1 cellular context compared by ENCODE assay signal in the genomic region with DNA sequence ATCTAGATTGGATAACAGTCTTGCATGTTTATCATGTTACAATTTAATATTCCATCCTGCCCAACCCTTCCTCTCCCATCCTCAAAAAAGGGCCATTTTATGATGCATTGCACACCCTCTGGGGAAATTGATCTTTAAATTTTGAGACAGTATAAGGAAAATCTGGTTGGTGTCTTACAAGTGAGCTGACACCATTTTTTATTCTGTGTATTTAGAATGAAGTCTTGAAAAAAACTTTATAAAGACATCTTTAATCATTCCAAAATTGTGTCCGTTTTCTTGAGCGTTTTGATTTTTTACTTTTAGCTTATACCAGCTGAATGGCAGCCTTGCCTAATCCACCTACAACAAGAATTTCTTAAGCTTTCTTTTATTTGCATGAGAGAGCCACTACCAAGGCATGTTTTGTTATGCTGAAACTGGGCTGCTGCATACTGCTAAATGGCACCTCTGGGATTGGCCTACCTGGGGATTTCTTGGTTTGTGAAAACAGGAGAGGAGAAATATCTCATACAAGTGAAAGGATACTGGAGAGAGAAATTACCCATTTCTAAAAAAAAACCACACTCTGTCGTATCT.
TF ChIP-seq lines count a peak whose summit lies in the region.

No MANE protein-coding gene starts in this region.

TF ChIP-seq in GM12878, 131 proteins besides CTCF, POLR2A, EP300 and RAD21 (continues in another document):
- TF ChIP-seq, protein P1, sequence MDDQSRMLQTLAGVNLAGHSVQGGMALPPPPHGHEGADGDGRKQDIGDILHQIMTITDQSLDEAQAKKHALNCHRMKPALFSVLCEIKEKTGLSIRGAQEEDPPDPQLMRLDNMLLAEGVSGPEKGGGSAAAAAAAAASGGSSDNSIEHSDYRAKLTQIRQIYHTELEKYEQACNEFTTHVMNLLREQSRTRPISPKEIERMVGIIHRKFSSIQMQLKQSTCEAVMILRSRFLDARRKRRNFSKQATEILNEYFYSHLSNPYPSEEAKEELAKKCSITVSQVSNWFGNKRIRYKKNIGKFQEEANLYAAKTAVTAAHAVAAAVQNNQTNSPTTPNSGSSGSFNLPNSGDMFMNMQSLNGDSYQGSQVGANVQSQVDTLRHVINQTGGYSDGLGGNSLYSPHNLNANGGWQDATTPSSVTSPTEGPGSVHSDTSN (IDR thresholded peaks at IDR 0.05; ENCODE audit: insufficient replicate concordance, low read depth, low read length), result no peak
- no peak for TF ChIP-seq RBBP5 (conservative IDR thresholded peaks at IDR 0.05)
- TF ChIP-seq CHD1 (IDR thresholded peaks at IDR 0.05; ENCODE audit: low read depth, low read length), result 0 out of 2 replicates have a peak, but pooled peaks have one; percentile 75
- TF ChIP-seq BMI1 (IDR thresholded peaks at IDR 0.05; ENCODE audit: borderline replicate concordance), result peak; percentile 22; the same call in 1 of the 2 replicates
- no peak for TF ChIP-seq BRCA1 (IDR thresholded peaks at IDR 0.05; ENCODE audit: low read depth, low read length)
- peak; percentile 61; the same call in 1 of the 2 replicates for TF ChIP-seq TBL1XR1 (IDR thresholded peaks at IDR 0.05; ENCODE audit: low read depth, low read length)
- TF ChIP-seq CBX5 (IDR thresholded peaks at IDR 0.05; ENCODE audit: low read depth), result no peak
- TF ChIP-seq STAT3 (IDR thresholded peaks at IDR 0.05; ENCODE audit: low read depth, low read length), result no peak
- TF ChIP-seq, protein P2, sequence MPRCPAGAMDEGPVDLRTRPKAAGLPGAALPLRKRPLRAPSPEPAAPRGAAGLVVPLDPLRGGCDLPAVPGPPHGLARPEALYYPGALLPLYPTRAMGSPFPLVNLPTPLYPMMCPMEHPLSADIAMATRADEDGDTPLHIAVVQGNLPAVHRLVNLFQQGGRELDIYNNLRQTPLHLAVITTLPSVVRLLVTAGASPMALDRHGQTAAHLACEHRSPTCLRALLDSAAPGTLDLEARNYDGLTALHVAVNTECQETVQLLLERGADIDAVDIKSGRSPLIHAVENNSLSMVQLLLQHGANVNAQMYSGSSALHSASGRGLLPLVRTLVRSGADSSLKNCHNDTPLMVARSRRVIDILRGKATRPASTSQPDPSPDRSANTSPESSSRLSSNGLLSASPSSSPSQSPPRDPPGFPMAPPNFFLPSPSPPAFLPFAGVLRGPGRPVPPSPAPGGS (IDR thresholded peaks at IDR 0.05; ENCODE audit: borderline replicate concordance, insufficient read depth, low read depth, low read length, poor library complexity, severe bottlenecking), result no peak
- TF ChIP-seq MYC (IDR thresholded peaks at IDR 0.05; ENCODE audit: insufficient read depth, insufficient read length, insufficient replicate concordance, low read length, severe bottlenecking), result no peak
- peak; percentile 53 for TF ChIP-seq MEF2B (IDR thresholded peaks at IDR 0.05; ENCODE audit: partially characterized antibody, poor library complexity, severe bottlenecking)
- TF ChIP-seq KLF5 (IDR thresholded peaks at IDR 0.05; ENCODE audit: partially characterized antibody), result peak; percentile 26
- TF ChIP-seq YY1 (IDR thresholded peaks at IDR 0.05; ENCODE audit: low read depth, low read length), result 0 out of 2 replicates have a peak, but pooled peaks have one; percentile 16
- no peak for TF ChIP-seq ZSCAN29 (IDR thresholded peaks at IDR 0.05)
- no peak for TF ChIP-seq SMC3 (IDR thresholded peaks at IDR 0.05; ENCODE audit: borderline replicate concordance, low read length)
- no peak for TF ChIP-seq TCF7 (IDR thresholded peaks at IDR 0.05; ENCODE audit: borderline replicate concordance)
- peak; percentile 17 for TF ChIP-seq POLR2AphosphoS5 (IDR thresholded peaks at IDR 0.05; ENCODE audit: low read length)
- no peak; the same call in 1 of the 2 replicates for TF ChIP-seq PML (IDR thresholded peaks at IDR 0.05; ENCODE audit: low read length)
- TF ChIP-seq, protein P3, sequence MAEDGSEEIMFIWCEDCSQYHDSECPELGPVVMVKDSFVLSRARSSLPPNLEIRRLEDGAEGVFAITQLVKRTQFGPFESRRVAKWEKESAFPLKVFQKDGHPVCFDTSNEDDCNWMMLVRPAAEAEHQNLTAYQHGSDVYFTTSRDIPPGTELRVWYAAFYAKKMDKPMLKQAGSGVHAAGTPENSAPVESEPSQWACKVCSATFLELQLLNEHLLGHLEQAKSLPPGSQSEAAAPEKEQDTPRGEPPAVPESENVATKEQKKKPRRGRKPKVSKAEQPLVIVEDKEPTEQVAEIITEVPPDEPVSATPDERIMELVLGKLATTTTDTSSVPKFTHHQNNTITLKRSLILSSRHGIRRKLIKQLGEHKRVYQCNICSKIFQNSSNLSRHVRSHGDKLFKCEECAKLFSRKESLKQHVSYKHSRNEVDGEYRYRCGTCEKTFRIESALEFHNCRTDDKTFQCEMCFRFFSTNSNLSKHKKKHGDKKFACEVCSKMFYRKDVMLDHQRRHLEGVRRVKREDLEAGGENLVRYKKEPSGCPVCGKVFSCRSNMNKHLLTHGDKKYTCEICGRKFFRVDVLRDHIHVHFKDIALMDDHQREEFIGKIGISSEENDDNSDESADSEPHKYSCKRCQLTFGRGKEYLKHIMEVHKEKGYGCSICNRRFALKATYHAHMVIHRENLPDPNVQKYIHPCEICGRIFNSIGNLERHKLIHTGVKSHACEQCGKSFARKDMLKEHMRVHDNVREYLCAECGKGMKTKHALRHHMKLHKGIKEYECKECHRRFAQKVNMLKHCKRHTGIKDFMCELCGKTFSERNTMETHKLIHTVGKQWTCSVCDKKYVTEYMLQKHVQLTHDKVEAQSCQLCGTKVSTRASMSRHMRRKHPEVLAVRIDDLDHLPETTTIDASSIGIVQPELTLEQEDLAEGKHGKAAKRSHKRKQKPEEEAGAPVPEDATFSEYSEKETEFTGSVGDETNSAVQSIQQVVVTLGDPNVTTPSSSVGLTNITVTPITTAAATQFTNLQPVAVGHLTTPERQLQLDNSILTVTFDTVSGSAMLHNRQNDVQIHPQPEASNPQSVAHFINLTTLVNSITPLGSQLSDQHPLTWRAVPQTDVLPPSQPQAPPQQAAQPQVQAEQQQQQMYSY (CRISPR knock-in tag; IDR thresholded peaks at IDR 0.05), result peak; percentile 61; the same call in 1 of the 2 replicates
- TF ChIP-seq CREB1 (IDR thresholded peaks at IDR 0.05; ENCODE audit: low read depth), result peak; percentile 11; the same call in 1 of the 2 replicates
- TF ChIP-seq, protein P4, sequence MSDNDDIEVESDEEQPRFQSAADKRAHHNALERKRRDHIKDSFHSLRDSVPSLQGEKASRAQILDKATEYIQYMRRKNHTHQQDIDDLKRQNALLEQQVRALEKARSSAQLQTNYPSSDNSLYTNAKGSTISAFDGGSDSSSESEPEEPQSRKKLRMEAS (IDR thresholded peaks at IDR 0.05; ENCODE audit: low read depth, low read length), result no peak
- TF ChIP-seq DPF2 (IDR thresholded peaks at IDR 0.05), result no peak
- TF ChIP-seq SIN3A (IDR thresholded peaks at IDR 0.05; ENCODE audit: low read depth, low read length), result no peak
- no peak for TF ChIP-seq STAT1 (conservative IDR thresholded peaks at IDR 0.05)
- TF ChIP-seq, protein P5, sequence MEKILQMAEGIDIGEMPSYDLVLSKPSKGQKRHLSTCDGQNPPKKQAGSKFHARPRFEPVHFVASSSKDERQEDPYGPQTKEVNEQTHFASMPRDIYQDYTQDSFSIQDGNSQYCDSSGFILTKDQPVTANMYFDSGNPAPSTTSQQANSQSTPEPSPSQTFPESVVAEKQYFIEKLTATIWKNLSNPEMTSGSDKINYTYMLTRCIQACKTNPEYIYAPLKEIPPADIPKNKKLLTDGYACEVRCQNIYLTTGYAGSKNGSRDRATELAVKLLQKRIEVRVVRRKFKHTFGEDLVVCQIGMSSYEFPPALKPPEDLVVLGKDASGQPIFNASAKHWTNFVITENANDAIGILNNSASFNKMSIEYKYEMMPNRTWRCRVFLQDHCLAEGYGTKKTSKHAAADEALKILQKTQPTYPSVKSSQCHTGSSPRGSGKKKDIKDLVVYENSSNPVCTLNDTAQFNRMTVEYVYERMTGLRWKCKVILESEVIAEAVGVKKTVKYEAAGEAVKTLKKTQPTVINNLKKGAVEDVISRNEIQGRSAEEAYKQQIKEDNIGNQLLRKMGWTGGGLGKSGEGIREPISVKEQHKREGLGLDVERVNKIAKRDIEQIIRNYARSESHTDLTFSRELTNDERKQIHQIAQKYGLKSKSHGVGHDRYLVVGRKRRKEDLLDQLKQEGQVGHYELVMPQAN (conservative IDR thresholded peaks at IDR 0.05), result peak; percentile 0; the same call in 1 of the 2 replicates
- TF ChIP-seq, protein P6, sequence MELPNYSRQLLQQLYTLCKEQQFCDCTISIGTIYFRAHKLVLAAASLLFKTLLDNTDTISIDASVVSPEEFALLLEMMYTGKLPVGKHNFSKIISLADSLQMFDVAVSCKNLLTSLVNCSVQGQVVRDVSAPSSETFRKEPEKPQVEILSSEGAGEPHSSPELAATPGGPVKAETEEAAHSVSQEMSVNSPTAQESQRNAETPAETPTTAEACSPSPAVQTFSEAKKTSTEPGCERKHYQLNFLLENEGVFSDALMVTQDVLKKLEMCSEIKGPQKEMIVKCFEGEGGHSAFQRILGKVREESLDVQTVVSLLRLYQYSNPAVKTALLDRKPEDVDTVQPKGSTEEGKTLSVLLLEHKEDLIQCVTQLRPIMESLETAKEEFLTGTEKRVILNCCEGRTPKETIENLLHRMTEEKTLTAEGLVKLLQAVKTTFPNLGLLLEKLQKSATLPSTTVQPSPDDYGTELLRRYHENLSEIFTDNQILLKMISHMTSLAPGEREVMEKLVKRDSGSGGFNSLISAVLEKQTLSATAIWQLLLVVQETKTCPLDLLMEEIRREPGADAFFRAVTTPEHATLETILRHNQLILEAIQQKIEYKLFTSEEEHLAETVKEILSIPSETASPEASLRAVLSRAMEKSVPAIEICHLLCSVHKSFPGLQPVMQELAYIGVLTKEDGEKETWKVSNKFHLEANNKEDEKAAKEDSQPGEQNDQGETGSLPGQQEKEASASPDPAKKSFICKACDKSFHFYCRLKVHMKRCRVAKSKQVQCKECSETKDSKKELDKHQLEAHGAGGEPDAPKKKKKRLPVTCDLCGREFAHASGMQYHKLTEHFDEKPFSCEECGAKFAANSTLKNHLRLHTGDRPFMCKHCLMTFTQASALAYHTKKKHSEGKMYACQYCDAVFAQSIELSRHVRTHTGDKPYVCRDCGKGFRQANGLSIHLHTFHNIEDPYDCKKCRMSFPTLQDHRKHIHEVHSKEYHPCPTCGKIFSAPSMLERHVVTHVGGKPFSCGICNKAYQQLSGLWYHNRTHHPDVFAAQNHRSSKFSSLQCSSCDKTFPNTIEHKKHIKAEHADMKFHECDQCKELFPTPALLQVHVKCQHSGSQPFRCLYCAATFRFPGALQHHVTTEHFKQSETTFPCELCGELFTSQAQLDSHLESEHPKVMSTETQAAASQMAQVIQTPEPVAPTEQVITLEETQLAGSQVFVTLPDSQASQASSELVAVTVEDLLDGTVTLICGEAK (IDR thresholded peaks at IDR 0.05; ENCODE audit: borderline replicate concordance), result peak; percentile 88; the same call in 1 of the 2 replicates
- TF ChIP-seq IKZF2 (IDR thresholded peaks at IDR 0.05), result peak in 1 of 2 experiments; percentile 32; a peak in 2 of 4 replicates
- 0 out of 2 replicates have a peak, but pooled peaks have one; percentile 45 for TF ChIP-seq MXI1 (IDR thresholded peaks at IDR 0.05; ENCODE audit: low read depth, low read length)
- 0 out of 2 replicates have a peak, but pooled peaks have one; percentile 41 for TF ChIP-seq NFIC (IDR thresholded peaks at IDR 0.05; ENCODE audit: low read depth, low read length)
- TF ChIP-seq MTA2 (IDR thresholded peaks at IDR 0.05; ENCODE audit: low read depth), result 0 out of 2 replicates have a peak, but pooled peaks have one; percentile 11
- peak; percentile 46; the same call in 1 of the 2 replicates for TF ChIP-seq RUNX3 (IDR thresholded peaks at IDR 0.05; ENCODE audit: low read length)
- TF ChIP-seq, protein P7, sequence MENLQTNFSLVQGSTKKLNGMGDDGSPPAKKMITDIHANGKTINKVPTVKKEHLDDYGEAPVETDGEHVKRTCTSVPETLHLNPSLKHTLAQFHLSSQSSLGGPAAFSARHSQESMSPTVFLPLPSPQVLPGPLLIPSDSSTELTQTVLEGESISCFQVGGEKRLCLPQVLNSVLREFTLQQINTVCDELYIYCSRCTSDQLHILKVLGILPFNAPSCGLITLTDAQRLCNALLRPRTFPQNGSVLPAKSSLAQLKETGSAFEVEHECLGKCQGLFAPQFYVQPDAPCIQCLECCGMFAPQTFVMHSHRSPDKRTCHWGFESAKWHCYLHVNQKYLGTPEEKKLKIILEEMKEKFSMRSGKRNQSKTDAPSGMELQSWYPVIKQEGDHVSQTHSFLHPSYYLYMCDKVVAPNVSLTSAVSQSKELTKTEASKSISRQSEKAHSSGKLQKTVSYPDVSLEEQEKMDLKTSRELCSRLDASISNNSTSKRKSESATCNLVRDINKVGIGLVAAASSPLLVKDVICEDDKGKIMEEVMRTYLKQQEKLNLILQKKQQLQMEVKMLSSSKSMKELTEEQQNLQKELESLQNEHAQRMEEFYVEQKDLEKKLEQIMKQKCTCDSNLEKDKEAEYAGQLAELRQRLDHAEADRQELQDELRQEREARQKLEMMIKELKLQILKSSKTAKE (IDR thresholded peaks at IDR 0.05; ENCODE audit: low read depth, poor library complexity, severe bottlenecking), result peak; percentile 20
- 0 out of 2 replicates have a peak, but pooled peaks have one; percentile 24 for TF ChIP-seq BACH1 (IDR thresholded peaks at IDR 0.05; ENCODE audit: borderline replicate concordance)
- TF ChIP-seq POU2F2 (IDR thresholded peaks at IDR 0.05; ENCODE audit: borderline replicate concordance, low read depth, low read length), result peak; percentile 46; the same call in 1 of the 3 replicates
- 0 out of 4 replicates have a peak, but pooled peaks of 1 of the 2 experiments have one; percentile 18 for TF ChIP-seq BHLHE40 (IDR thresholded peaks at IDR 0.05; ENCODE audit: borderline replicate concordance in 1 of 2, low read depth in 2 of 2, low read length in 1 of 2)
- 0 out of 2 replicates have a peak, but pooled peaks have one; percentile 21 for TF ChIP-seq MEF2A (IDR thresholded peaks at IDR 0.05; ENCODE audit: insufficient read depth, low read depth, low read length)
- TF ChIP-seq, protein P8, sequence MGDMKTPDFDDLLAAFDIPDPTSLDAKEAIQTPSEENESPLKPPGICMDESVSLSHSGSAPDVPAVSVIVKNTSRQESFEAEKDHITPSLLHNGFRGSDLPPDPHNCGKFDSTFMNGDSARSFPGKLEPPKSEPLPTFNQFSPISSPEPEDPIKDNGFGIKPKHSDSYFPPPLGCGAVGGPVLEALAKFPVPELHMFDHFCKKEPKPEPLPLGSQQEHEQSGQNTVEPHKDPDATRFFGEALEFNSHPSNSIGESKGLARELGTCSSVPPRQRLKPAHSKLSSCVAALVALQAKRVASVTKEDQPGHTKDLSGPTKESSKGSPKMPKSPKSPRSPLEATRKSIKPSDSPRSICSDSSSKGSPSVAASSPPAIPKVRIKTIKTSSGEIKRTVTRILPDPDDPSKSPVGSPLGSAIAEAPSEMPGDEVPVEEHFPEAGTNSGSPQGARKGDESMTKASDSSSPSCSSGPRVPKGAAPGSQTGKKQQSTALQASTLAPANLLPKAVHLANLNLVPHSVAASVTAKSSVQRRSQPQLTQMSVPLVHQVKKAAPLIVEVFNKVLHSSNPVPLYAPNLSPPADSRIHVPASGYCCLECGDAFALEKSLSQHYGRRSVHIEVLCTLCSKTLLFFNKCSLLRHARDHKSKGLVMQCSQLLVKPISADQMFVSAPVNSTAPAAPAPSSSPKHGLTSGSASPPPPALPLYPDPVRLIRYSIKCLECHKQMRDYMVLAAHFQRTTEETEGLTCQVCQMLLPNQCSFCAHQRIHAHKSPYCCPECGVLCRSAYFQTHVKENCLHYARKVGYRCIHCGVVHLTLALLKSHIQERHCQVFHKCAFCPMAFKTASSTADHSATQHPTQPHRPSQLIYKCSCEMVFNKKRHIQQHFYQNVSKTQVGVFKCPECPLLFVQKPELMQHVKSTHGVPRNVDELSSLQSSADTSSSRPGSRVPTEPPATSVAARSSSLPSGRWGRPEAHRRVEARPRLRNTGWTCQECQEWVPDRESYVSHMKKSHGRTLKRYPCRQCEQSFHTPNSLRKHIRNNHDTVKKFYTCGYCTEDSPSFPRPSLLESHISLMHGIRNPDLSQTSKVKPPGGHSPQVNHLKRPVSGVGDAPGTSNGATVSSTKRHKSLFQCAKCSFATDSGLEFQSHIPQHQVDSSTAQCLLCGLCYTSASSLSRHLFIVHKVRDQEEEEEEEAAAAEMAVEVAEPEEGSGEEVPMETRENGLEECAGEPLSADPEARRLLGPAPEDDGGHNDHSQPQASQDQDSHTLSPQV (IDR thresholded peaks at IDR 0.05), result no peak
